1 cellular context compared by ENCODE assay signal in genomic region chr7:149462101-149462520, GRCh38.
TF ChIP-seq lines count a peak whose summit lies in the region.

No MANE protein-coding gene starts in this region.

TF ChIP-seq in GM12878, 131 proteins besides CTCF, POLR2A, EP300 and RAD21:
- TF ChIP-seq MTA3 (IDR thresholded peaks at IDR 0.05; ENCODE audit: borderline replicate concordance, low read length), result no peak
- TF ChIP-seq BCL3 (IDR thresholded peaks at IDR 0.05; ENCODE audit: borderline replicate concordance, insufficient read depth, low read depth, low read length, poor library complexity, severe bottlenecking), result peak; percentile 14
